Comparison of ENCODE assay signal across 40 cellular contexts in the genomic region with DNA sequence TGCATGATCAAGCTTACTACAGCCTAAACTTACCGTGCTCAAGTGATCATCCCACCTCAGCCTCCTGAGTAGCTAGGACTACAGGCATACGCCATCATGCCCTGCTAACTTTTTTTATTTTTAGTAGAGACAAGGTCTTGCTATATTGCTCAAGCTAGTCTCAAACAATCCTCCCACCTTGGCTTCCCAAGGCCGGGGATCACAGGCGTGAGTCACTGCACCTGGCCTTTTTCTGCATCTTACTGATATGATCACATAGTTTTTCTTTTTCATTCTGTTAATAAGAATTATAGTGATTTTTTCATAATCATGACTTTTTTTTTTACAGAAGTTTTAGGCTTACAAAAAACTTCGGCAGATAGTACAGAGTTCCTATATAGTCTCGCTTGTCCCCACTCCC.
"Had no signal": no experiment of that assay in that cellular context is flagged by ENCODE, and none has a peak within 500 bp of the region (broad histone marks: within the 10 kb centered on the region; RNA-seq: fewer than 3 reads in every experiment).

No MANE protein-coding gene starts in this region.

- H3K36me3 ChIP-seq: adrenal gland, breast epithelium had no signal

- H3K27ac Mint-ChIP-seq: activated naive CD4-positive, alpha-beta T cell treated with anti-CD3 and anti-CD28 coated beads for 36 hours; activated naive CD4-positive, alpha-beta T cell treated with anti-CD3 and anti-CD28 coated beads, Interleukin-2, amount 10 ng/mL, durations not matched to agents 7 days and 5 days; activated naive CD4-positive, alpha-beta T cell treated with anti-CD3 and anti-CD28 coated beads, Interleukin-2, amount 50 U/mL, for 24 hours; activated naive CD4-positive, alpha-beta T cell treated with anti-CD3 and anti-CD28 coated beads, Interleukin-2, amount 50 U/mL, for 72 hours; activated naive CD8-positive, alpha-beta T cell; activated naive CD8-positive, alpha-beta T cell treated with anti-CD3 and anti-CD28 coated beads for 36 hours; activated naive CD8-positive, alpha-beta T cell treated with anti-CD3 and anti-CD28 coated beads, Interleukin-2, amount 10 ng/mL, durations not matched to agents 7 days and 5 days; activated naive CD8-positive, alpha-beta T cell treated with anti-CD3 and anti-CD28 coated beads, Interleukin-2, amount 50 U/mL, for 24 hours; activated T-cell treated with anti-CD3 and anti-CD28 coated beads, Interleukin-2, amount 50 U/mL, for 24 hours; activated T-cell treated with anti-CD3 and anti-CD28 coated beads, Interleukin-2, amount 50 U/mL, for 72 hours; activated T-helper 1 cell treated with anti-CD3 and anti-CD28 coated beads, Interleukin-12 subunit alpha, Interleukin-12 subunit beta, Interleukin-2, Interleukin-4 antibody, amounts not matched to agents 30 ng/mL and 10 ng/mL and 1 ng/mL, durations not matched to agents 14 hours and 24 hours and 36 hours; activated T-helper 17 cell treated with anti-CD3 and anti-CD28 coated beads, Interleukin-2, amount 50 U/mL, for 72 hours; activated T-helper 2 cell treated with anti-CD3 and anti-CD28 coated beads, Interferon-gamma antibody, Interleukin-2, Interleukin-4, amounts not matched to agents 10 μg/mL and 5 μg/mL and 100 μg/mL, durations not matched to agents 14 hours and 24 hours and 36 hours; brain had no signal

- H3K27ac ChIP-seq: adrenal gland, ascending aorta, body of pancreas, brain microvascular endothelial cell, breast epithelium, cardiac muscle cell had no signal

- FAIRE-seq: astrocyte, bronchial epithelial cell had no signal

- DNase-seq: activated effector memory CD4-positive, alpha-beta T cell treated with anti-CD3 and anti-CD28 coated beads, Interleukin-2, amount 50 U/mL, for 16 hours; activated effector memory CD4-positive, alpha-beta T cell treated with Interleukin-2 at 50 U/mL for 16 hours; activated gamma-delta T cell; activated gamma-delta T cell treated with Interleukin-2 at 50 U/mL for 16 hours; activated naive CD4-positive, alpha-beta T cell; activated naive CD4-positive, alpha-beta T cell treated with anti-CD3 and anti-CD28 coated beads for 36 hours; activated naive CD4-positive, alpha-beta T cell treated with anti-CD3 and anti-CD28 coated beads, Interleukin-2, amount 10 ng/mL, durations not matched to agents 7 days and 5 days; activated naive CD4-positive, alpha-beta T cell treated with anti-CD3 and anti-CD28 coated beads, Interleukin-2, amount 50 U/mL, for 16 hours; activated naive CD4-positive, alpha-beta T cell treated with Interleukin-2 at 50 U/mL for 16 hours; activated naive CD8-positive, alpha-beta T cell treated with anti-CD3 and anti-CD28 coated beads for 36 hours; activated naive CD8-positive, alpha-beta T cell treated with anti-CD3 and anti-CD28 coated beads, Interleukin-2, amount 10 ng/mL, durations not matched to agents 7 days and 5 days; activated naive CD8-positive, alpha-beta T cell treated with anti-CD3 and anti-CD28 coated beads, Interleukin-2, amount 50 U/mL, for 24 hours; activated T-cell treated with anti-CD3 and anti-CD28 coated beads, Interleukin-2, amount 50 U/mL, for 1 hour; activated T-cell treated with anti-CD3 and anti-CD28 coated beads, Interleukin-2, amount 50 U/mL, for 24 hours; activated T-cell treated with anti-CD3 and anti-CD28 coated beads, Interleukin-2, amount 50 U/mL, for 4 hours; activated T-cell treated with anti-CD3 and anti-CD28 coated beads, Interleukin-2, amount 50 U/mL, for 48 hours; activated T-cell treated with anti-CD3 and anti-CD28 coated beads, Interleukin-2, amount 50 U/mL, for 72 hours; adrenal gland; amniotic stem cell; amygdala; anterior cingulate cortex; aorta; body of pancreas; brain microvascular endothelial cell; caudate nucleus; central memory CD4-positive, alpha-beta T cell; cerebellar nuclear complex had no signal

- H3K4me3 ChIP-seq: adrenal gland, ascending aorta, body of pancreas, breast epithelium, cardiac muscle cell had no signal

- H3K4me3 Mint-ChIP-seq: activated naive CD4-positive, alpha-beta T cell treated with anti-CD3 and anti-CD28 coated beads for 36 hours; activated naive CD4-positive, alpha-beta T cell treated with anti-CD3 and anti-CD28 coated beads, Interleukin-2, amount 10 ng/mL, durations not matched to agents 7 days and 5 days; activated naive CD4-positive, alpha-beta T cell treated with anti-CD3 and anti-CD28 coated beads, Interleukin-2, amount 50 U/mL, for 24 hours; activated naive CD8-positive, alpha-beta T cell; activated naive CD8-positive, alpha-beta T cell treated with anti-CD3 and anti-CD28 coated beads for 36 hours; activated naive CD8-positive, alpha-beta T cell treated with anti-CD3 and anti-CD28 coated beads, Interleukin-2, amount 10 ng/mL, durations not matched to agents 7 days and 5 days; activated naive CD8-positive, alpha-beta T cell treated with anti-CD3 and anti-CD28 coated beads, Interleukin-2, amount 50 U/mL, for 24 hours; activated T-cell treated with anti-CD3 and anti-CD28 coated beads, Interleukin-2, amount 50 U/mL, for 24 hours; activated T-cell treated with anti-CD3 and anti-CD28 coated beads, Interleukin-2, amount 50 U/mL, for 4 hours; activated T-cell treated with anti-CD3 and anti-CD28 coated beads, Interleukin-2, amount 50 U/mL, for 72 hours; activated T-helper 1 cell treated with anti-CD3 and anti-CD28 coated beads, Interleukin-12 subunit alpha, Interleukin-12 subunit beta, Interleukin-2, Interleukin-4 antibody, amounts not matched to agents 30 ng/mL and 10 ng/mL and 1 ng/mL, durations not matched to agents 14 hours and 24 hours and 36 hours; activated T-helper 17 cell treated with anti-CD3 and anti-CD28 coated beads, Interleukin-2, amount 50 U/mL, for 72 hours; brain; central memory CD8-positive, alpha-beta T cell had no signal

- H3K4me1 Mint-ChIP-seq: activated naive CD4-positive, alpha-beta T cell treated with anti-CD3 and anti-CD28 coated beads, Interleukin-2, amount 10 ng/mL, durations not matched to agents 7 days and 5 days; activated naive CD4-positive, alpha-beta T cell treated with anti-CD3 and anti-CD28 coated beads, Interleukin-2, amount 50 U/mL, for 24 hours; activated naive CD8-positive, alpha-beta T cell treated with anti-CD3 and anti-CD28 coated beads for 36 hours; activated naive CD8-positive, alpha-beta T cell treated with anti-CD3 and anti-CD28 coated beads, Interleukin-2, amount 10 ng/mL, durations not matched to agents 7 days and 5 days; activated naive CD8-positive, alpha-beta T cell treated with anti-CD3 and anti-CD28 coated beads, Interleukin-2, amount 50 U/mL, for 24 hours; activated T-helper 17 cell treated with anti-CD3 and anti-CD28 coated beads, Interleukin-2, amount 50 U/mL, for 72 hours; brain; central memory CD8-positive, alpha-beta T cell had no signal

- H3K36me3 Mint-ChIP-seq: activated naive CD4-positive, alpha-beta T cell treated with anti-CD3 and anti-CD28 coated beads, Interleukin-2, amount 10 ng/mL, durations not matched to agents 7 days and 5 days; activated naive CD4-positive, alpha-beta T cell treated with anti-CD3 and anti-CD28 coated beads, Interleukin-2, amount 50 U/mL, for 24 hours; activated naive CD8-positive, alpha-beta T cell had no signal

- H3K27me3 ChIP-seq: adrenal gland, ascending aorta, body of pancreas, brain microvascular endothelial cell, breast epithelium, cardiac muscle cell had no signal

- H3K4me1 ChIP-seq: adrenal gland, ascending aorta, body of pancreas, breast epithelium had no signal
